In the genomic region with DNA sequence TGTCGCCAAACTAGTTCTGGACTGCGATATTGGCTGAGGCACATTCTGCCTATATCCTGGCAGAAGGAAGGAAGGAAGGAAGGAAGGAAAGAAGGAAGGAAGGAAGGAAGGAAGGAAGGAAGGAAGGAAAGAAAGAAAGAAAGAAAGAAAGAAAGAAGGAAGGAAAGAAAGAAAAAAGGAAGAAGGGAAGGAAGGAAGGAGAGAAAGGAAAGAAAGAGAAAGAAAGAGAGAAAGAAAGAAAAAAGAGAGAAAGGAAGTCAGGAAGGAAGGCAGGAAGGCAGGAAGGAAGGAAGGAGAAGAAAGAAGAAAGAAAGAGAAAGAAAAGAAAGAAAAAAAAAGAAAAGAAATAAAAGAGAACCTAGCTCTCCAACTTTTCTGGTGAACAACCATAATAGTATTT, we compare ENCODE assay signal across 25 cellular contexts.
DNase-seq lines count a peak whose midpoint lies in the region; ATAC-seq, FAIRE-seq and TF ChIP-seq lines count a peak whose summit lies in the region.
"Had no signal": no experiment of that assay in that cellular context is flagged by ENCODE, and none has a peak within 500 bp of the region (broad histone marks: within the 10 kb centered on the region; RNA-seq: fewer than 3 reads in every experiment).

No MANE protein-coding gene starts in this region.

- TF ChIP-seq CTCF in HEK293 (tag by site-specific recombination; IDR thresholded peaks at IDR 0.05) (no peak), K562 (IDR thresholded peaks at IDR 0.05 in 2 of 3, conservative IDR thresholded peaks at IDR 0.05 in 1 of 3; ENCODE audit: insufficient read depth in 2 of 3, low read depth in 1 of 3, low read length in 3 of 3) (no peak), nephron progenitor cell (IDR thresholded peaks at IDR 0.05) (no peak)

- no peak overlapping the region for H3K9ac ChIP-seq in K562 (ENCODE audit: insufficient read depth in 1 of 2, low read depth in 2 of 2, low read length in 2 of 2)
- H3K9ac ChIP-seq: BLaER1 had no signal

- 92% methylated on average over 2 of the region's 2 CpGs for WGBS in K562 (ENCODE audit: insufficient coverage, low coverage, missing lambda C conversion rate)

- no peak overlapping the region for H3K4me2 ChIP-seq in K562 (ENCODE audit: insufficient read depth, low read length)
- H3K4me2 ChIP-seq: BLaER1 had no signal

- CTCF ChIA-PET in HEK293 (lab: Yijun Ruan, JAX) = no interaction called here
- CTCF ChIA-PET in K562 (lab: Yijun Ruan, JAX; ENCODE audit: low intra/inter-chr PET ratio) = no interaction called here

- no peaks in the 10 kb centered on the region for H3K27me3 Mint-ChIP-seq in nephron progenitor cell (ENCODE audit: low read depth, poor library complexity)
- H3K27me3 Mint-ChIP-seq: CD4-positive, CD25-positive, alpha-beta regulatory T cell; CD8-positive, alpha-beta memory T cell had no signal

- TF ChIP-seq POLR2A in K562 (conservative IDR thresholded peaks at IDR 0.05) = no peak

- DNase-seq in K562 (ENCODE audit: extremely low read depth in 1 of 4, low spot score in 3 of 4) (no peak), nephron progenitor cell (no peak), EL (no peak)
- DNase-seq: 8988T; ACHN; BE2C; C1 segment of cervical spinal cord; CD4-positive, alpha-beta memory T cell; CD4-positive, CD25-positive, alpha-beta regulatory T cell; CD8-positive, alpha-beta memory T cell; COR-L47; DMS 273 treated with DMSO at 0.1 percent for 48 hours; DMS153; DMS53; DMS79; GDM1 had no signal

- intact Hi-C loops in K562 (cut with micrococcal nuclease) = no loop called here

- H3K27ac Mint-ChIP-seq in nephron progenitor cell = peak overlapping the region; percentile 43
- H3K27ac Mint-ChIP-seq: CD4-positive, alpha-beta memory T cell; CD4-positive, CD25-positive, alpha-beta regulatory T cell; CD8-positive, alpha-beta memory T cell had no signal

- in situ Hi-C loops in K562 (cut with MboI) = no loop called here

- no peaks in the 10 kb centered on the region; the same call in 1 of the 2 replicates for H4K20me1 ChIP-seq in K562 (replicated peaks; ENCODE audit: control insufficient read depth, insufficient read depth, low read length)
- H4K20me1 ChIP-seq: BLaER1 had no signal

- H3K9me3 Mint-ChIP-seq in nephron progenitor cell = peaks cover 5% of the 10 kb centered on the region

- H3K9me3 ChIP-seq in HEK293 (ENCODE audit: control insufficient read depth, insufficient read depth, low read depth, low read length) (no peaks in the 10 kb centered on the region), K562 (replicated peaks; ENCODE audit: control insufficient read depth, insufficient read depth, low read depth, low read length) (no peaks in the 10 kb centered on the region)
- H3K9me3 ChIP-seq: BE2C, BLaER1 had no signal

- H3K27ac ChIP-seq in HEK293 (ENCODE audit: extremely low read depth, low read depth, low read length) (no peak overlapping the region), K562 (ENCODE audit: extremely low read depth, low read depth, low read length) (no peak overlapping the region)
- H3K27ac ChIP-seq: BLaER1 had no signal

- no peak overlapping the region for H3K4me3 Mint-ChIP-seq in nephron progenitor cell
- H3K4me3 Mint-ChIP-seq: CD14-positive monocyte; CD4-positive, alpha-beta memory T cell; CD4-positive, CD25-positive, alpha-beta regulatory T cell; CD8-positive, alpha-beta memory T cell had no signal

- FAIRE-seq in K562 (lab: Jason Lieb, UNC) = no peak
- FAIRE-seq: A204.1, GM12878, GM12892, GM18507, GM19239 had no signal

- no peak overlapping the region for H2AFZ ChIP-seq in K562 (ENCODE audit: low read depth, low read length)

- H3K9me1 ChIP-seq in K562 (ENCODE audit: control insufficient read depth, insufficient read depth, low read length) = no peaks in the 10 kb centered on the region

- POLR2A ChIA-PET in HEK293 (lab: Yijun Ruan, JAX) = no interaction called here
- POLR2A ChIA-PET in K562 (lab: Yijun Ruan, JAX) = interaction anchor here (0.8 kb wide), 1 partner anchor 8 kb away, joined by 4 read pairs; no protein-coding TSS in a partner anchor

- H3K36me3 ChIP-seq in HEK293 (ENCODE audit: control insufficient read depth in 2 of 2, insufficient read depth in 1 of 2, low read length in 2 of 2) = no peaks in the 10 kb centered on the region
- peaks cover 38% of the 10 kb centered on the region; the same call in 1 of the 3 replicates for H3K36me3 ChIP-seq in K562 (ENCODE audit: control insufficient read depth, insufficient read depth, low read length)
- H3K36me3 ChIP-seq: BE2C, BLaER1 had no signal

- no peak for ATAC-seq in K562
- ATAC-seq in HG02623 (IDR thresholded peaks at IDR 0.05; ENCODE audit: unreplicated experiment) = no peak
- ATAC-seq: GM12878 had no signal

- H3K27me3 ChIP-seq in K562 (ENCODE audit: control insufficient read depth in 2 of 2, insufficient read depth in 2 of 2, low read length in 2 of 2) = no peaks in the 10 kb centered on the region
- H3K27me3 ChIP-seq: BE2C, BLaER1 had no signal

- no peaks in the 10 kb centered on the region for H3K79me2 ChIP-seq in K562 (ENCODE audit: control insufficient read depth, insufficient read depth, low read length)

- TF ChIP-seq EP300 in K562 (IDR thresholded peaks at IDR 0.05; ENCODE audit: low read length) = no peak

- peaks cover 5% of the 10 kb centered on the region for H3K4me1 Mint-ChIP-seq in nephron progenitor cell
- H3K4me1 Mint-ChIP-seq: CD14-positive monocyte; CD4-positive, alpha-beta memory T cell; CD4-positive, CD25-positive, alpha-beta regulatory T cell; CD8-positive, alpha-beta memory T cell had no signal

- BruUV-seq in K562 (replicated peaks; lab: Mats Ljungman, UMichigan) = no TSS peak

- H3K4me3 ChIP-seq in HEK293 (ENCODE audit: low read depth, low read length) (no peak overlapping the region), K562 (no peak overlapping the region)
- H3K4me3 ChIP-seq: BLaER1, GM12878 had no signal

- no peaks in the 10 kb centered on the region for H3K4me1 ChIP-seq in HEK293 (ENCODE audit: control insufficient read depth, insufficient read depth, low read length)
- H3K4me1 ChIP-seq in K562 (replicated peaks in 1 of 2; ENCODE audit: control insufficient read depth in 2 of 2, insufficient read depth in 2 of 2, low read length in 2 of 2) = no peaks in the 10 kb centered on the region
- H3K4me1 ChIP-seq: BE2C, BLaER1 had no signal

- no peak for TF ChIP-seq RAD21 in K562 (CRISPR knock-in tag; conservative IDR thresholded peaks at IDR 0.05 in 1 of 2, IDR thresholded peaks at IDR 0.05 in 1 of 2)

- H3K36me3 Mint-ChIP-seq in nephron progenitor cell (ENCODE audit: low read depth) = no peaks in the 10 kb centered on the region
- H3K36me3 Mint-ChIP-seq: CD14-positive monocyte; CD4-positive, CD25-positive, alpha-beta regulatory T cell; CD8-positive, alpha-beta memory T cell had no signal

TF ChIP-seq in HEK293, 187 proteins besides CTCF, POLR2A, EP300 and RAD21:
- TF ChIP-seq ZNF10 (tag by site-specific recombination; IDR thresholded peaks at IDR 0.05) (no peak), ZNF366 (tag by site-specific recombination; conservative IDR thresholded peaks at IDR 0.05) (peak; percentile 59)
TF ChIP-seq in HEK293: peak in this region for 1.

TF ChIP-seq in K562, 482 proteins besides CTCF, POLR2A, EP300 and RAD21:
- TF ChIP-seq POLR2AphosphoS2 (IDR thresholded peaks at IDR 0.05; ENCODE audit: low read length) = no peak
- no peak for TF ChIP-seq ZNF561 (CRISPR knock-in tag; conservative IDR thresholded peaks at IDR 0.05)
- no peak for TF ChIP-seq MYBL2 (IDR thresholded peaks at IDR 0.05; ENCODE audit: low read depth)
- no peak for TF ChIP-seq MYBL2 (CRISPR knock-in tag; IDR thresholded peaks at IDR 0.05; ENCODE audit: borderline replicate concordance)
- TF ChIP-seq, protein P1, sequence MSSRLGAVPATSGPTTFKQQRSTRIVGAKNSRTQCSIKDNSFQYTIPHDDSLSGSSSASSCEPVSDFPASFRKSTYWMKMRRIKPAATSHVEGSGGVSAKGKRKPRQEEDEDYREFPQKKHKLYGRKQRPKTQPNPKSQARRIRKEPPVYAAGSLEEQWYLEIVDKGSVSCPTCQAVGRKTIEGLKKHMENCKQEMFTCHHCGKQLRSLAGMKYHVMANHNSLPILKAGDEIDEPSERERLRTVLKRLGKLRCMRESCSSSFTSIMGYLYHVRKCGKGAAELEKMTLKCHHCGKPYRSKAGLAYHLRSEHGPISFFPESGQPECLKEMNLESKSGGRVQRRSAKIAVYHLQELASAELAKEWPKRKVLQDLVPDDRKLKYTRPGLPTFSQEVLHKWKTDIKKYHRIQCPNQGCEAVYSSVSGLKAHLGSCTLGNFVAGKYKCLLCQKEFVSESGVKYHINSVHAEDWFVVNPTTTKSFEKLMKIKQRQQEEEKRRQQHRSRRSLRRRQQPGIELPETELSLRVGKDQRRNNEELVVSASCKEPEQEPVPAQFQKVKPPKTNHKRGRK (tag; IDR thresholded peaks at IDR 0.05) = peak; percentile 93
- TF ChIP-seq ZNF398 (CRISPR knock-in tag; IDR thresholded peaks at IDR 0.05) = no peak
- TF ChIP-seq MCM3 (IDR thresholded peaks at IDR 0.05) = no peak
- TF ChIP-seq, protein P2, sequence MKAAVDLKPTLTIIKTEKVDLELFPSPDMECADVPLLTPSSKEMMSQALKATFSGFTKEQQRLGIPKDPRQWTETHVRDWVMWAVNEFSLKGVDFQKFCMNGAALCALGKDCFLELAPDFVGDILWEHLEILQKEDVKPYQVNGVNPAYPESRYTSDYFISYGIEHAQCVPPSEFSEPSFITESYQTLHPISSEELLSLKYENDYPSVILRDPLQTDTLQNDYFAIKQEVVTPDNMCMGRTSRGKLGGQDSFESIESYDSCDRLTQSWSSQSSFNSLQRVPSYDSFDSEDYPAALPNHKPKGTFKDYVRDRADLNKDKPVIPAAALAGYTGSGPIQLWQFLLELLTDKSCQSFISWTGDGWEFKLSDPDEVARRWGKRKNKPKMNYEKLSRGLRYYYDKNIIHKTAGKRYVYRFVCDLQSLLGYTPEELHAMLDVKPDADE (conservative IDR thresholded peaks at IDR 0.05; ENCODE audit: control insufficient read depth, low read depth, low read length) = no peak
